Comparison of ENCODE assay signal across 16 cellular contexts in genomic region chr20:37853823-37854375, GRCh38. TPM values are rescaled to one million over a fixed set of nuclear protein-coding genes. Genes with fewer than 3 reads are reported as not detected.
DNase-seq lines count a peak whose midpoint lies in the region; ATAC-seq lines count a peak whose summit lies in the region.
"Had no signal": no experiment of that assay in that cellular context is flagged by ENCODE, and none has a peak within 500 bp of the region (broad histone marks: within the 10 kb centered on the region; RNA-seq: fewer than 3 reads in every experiment).

No MANE protein-coding gene starts in this region.

- ATAC-seq in GM18858 (IDR thresholded peaks at IDR 0.05; ENCODE audit: unreplicated experiment) (peak; percentile 80), GM21447 (IDR thresholded peaks at IDR 0.05; ENCODE audit: unreplicated experiment) (peak; percentile 75), HG03064 (IDR thresholded peaks at IDR 0.05; ENCODE audit: low read depth, unreplicated experiment) (peak; percentile 75)
- ATAC-seq: stimulated activated naive CD8-positive, alpha-beta T cell treated with anti-CD3 and anti-CD28 coated beads, Interleukin-15, Interleukin-2, amounts not matched to agents 100 U/mL and 50 U/mL, for 24 hours had no signal

- intact Hi-C loops in cardiac septum (cut with DNase I), result no loop called here

- DNase-seq in germinal center (ENCODE audit: low spot score) (peak; percentile 15), C1 segment of cervical spinal cord (lab: John Stamatoyannopoulos, UW) (no peak), NCI-H146 (lab: John Stamatoyannopoulos, UW) (no peak), cardiac septum (ENCODE audit: low spot score) (no peak)
- DNase-seq: activated naive CD8-positive, alpha-beta T cell treated with anti-CD3 and anti-CD28 coated beads, Interleukin-2, amount 10 ng/mL, durations not matched to agents 7 days and 5 days; caudate nucleus; DMS53; foreskin fibroblast; GOT3; mesenchymal stem cell; MV-4-11; NCI-H2171 treated with DMSO at 0.1 percent for 48 hours; stimulated activated naive CD8-positive, alpha-beta T cell treated with anti-CD3 and anti-CD28 coated beads, Interleukin-15, Interleukin-2, amounts not matched to agents 100 U/mL and 50 U/mL, for 24 hours had no signal

RNA-seq across cellular contexts. Expression of gene VSTM2L, which starts 49.0 kb away (rescaled TPM):
- total RNA-seq in cardiac septum, result 11.1 TPM
- total RNA-seq: activated naive CD8-positive, alpha-beta T cell treated with anti-CD3 and anti-CD28 coated beads, Interleukin-2, amount 10 ng/mL, durations not matched to agents 7 days and 5 days had no signal
